Comparison of ENCODE assay signal across 17 cellular contexts in the genomic region with DNA sequence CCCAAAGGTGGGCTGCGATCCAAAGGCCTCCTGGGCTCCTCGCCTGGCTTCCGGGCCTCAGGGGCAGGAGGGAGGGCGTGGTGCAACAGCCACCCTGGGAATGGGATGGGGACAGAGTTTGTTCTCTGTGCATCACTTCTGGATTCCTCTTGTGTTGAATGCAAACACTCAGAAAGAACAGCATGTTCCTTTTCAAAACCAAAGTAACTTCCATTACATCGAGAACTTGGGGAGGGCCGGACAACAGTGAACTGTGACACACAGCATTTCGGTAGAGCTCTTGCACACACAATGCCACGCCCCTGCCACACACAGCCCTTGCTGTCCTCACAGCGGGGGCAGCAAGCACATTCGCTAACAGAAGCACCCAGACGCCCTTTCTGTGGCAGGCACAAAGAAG. TPM values are rescaled to one million over a fixed set of nuclear protein-coding genes. Genes with fewer than 3 reads are reported as not detected.
A peak's percentile ranks its signal among the peaks of the same experiment; 100 is the strongest.
DNase-seq lines count a peak whose midpoint lies in the region; ATAC-seq, FAIRE-seq and TF ChIP-seq lines count a peak whose summit lies in the region.
"Had no signal": no experiment of that assay in that cellular context is flagged by ENCODE, and none has a peak within 500 bp of the region (broad histone marks: within the 10 kb centered on the region; RNA-seq: fewer than 3 reads in every experiment).

No MANE protein-coding gene starts in this region.

- H3K4me2 ChIP-seq in HepG2 (ENCODE audit: low read depth, low read length) = no peak overlapping the region

- TF ChIP-seq CTCF in liver (IDR thresholded peaks at IDR 0.05; ENCODE audit: low read depth, low read length, missing input control) (no peak), HepG2 (CRISPR knock-in tag; IDR thresholded peaks at IDR 0.05) (no peak), osteocyte (IDR thresholded peaks at IDR 0.05) (no peak)

- ATAC-seq in HepG2 = no peak
- peak; percentile 68 for ATAC-seq in esophagus mucosa
- no peak for ATAC-seq in GM19463 (IDR thresholded peaks at IDR 0.05; ENCODE audit: unreplicated experiment)
- no peak for ATAC-seq in GM19023 (IDR thresholded peaks at IDR 0.05; ENCODE audit: unreplicated experiment)
- no peak for ATAC-seq in activated naive CD8-positive, alpha-beta T cell treated with anti-CD3 and anti-CD28 coated beads, Interleukin-2, amount 50 U/mL, for 24 hours
- ATAC-seq: activated CD4-positive, CD25-positive, alpha-beta regulatory T cell treated with anti-CD3 and anti-CD28 coated beads, Interleukin-2, amount 50 U/mL, for 24 hours; stimulated activated naive CD8-positive, alpha-beta T cell treated with anti-CD3 and anti-CD28 coated beads, Interleukin-15, Interleukin-2, amounts not matched to agents 100 U/mL and 50 U/mL, for 24 hours had no signal

- no peak for TF ChIP-seq POLR2A in HepG2 (IDR thresholded peaks at IDR 0.05; ENCODE audit: insufficient read depth in 1 of 2, low read depth in 2 of 2, low read length in 2 of 2)

- no peak for FAIRE-seq in HepG2 (lab: Jason Lieb, UNC)
- FAIRE-seq: GM18507 had no signal

- H3K27ac ChIP-seq in liver (ENCODE audit: low read depth in 1 of 2, low read length in 2 of 2) = peak overlapping the region; percentile 81 to 93
- no peak overlapping the region for H3K27ac ChIP-seq in HepG2 (ENCODE audit: extremely low read length, insufficient read depth, low read length)
- H3K27ac ChIP-seq: neutrophil, SJSA1 had no signal

- 38% methylated on average over 11 of the region's 11 CpGs for WGBS in liver
- 79% methylated on average over 11 of the region's 11 CpGs for WGBS in HepG2 (ENCODE audit: low lambda C conversion rate)

- no peaks in the 10 kb centered on the region for H3K27me3 Mint-ChIP-seq in osteocyte (ENCODE audit: unreplicated experiment)
- no peaks in the 10 kb centered on the region for H3K27me3 Mint-ChIP-seq in activated naive CD8-positive, alpha-beta T cell treated with anti-CD3 and anti-CD28 coated beads, Interleukin-2, amount 50 U/mL, for 24 hours

- TF ChIP-seq EP300 in HepG2 (IDR thresholded peaks at IDR 0.05; ENCODE audit: low read depth in 2 of 2, low read length in 2 of 2) = no peak
- TF ChIP-seq EP300 in HepG2 (CRISPR knock-in tag; IDR thresholded peaks at IDR 0.05; ENCODE audit: borderline replicate concordance) = no peak

- TF ChIP-seq RAD21 in liver (IDR thresholded peaks at IDR 0.05) = peak in 1 of 2 donors; percentile 29
- no peak for TF ChIP-seq RAD21 in HepG2 (CRISPR knock-in tag; IDR thresholded peaks at IDR 0.05)

- H3K9me3 ChIP-seq in liver (ENCODE audit: control insufficient read depth in 4 of 4, low read length in 3 of 4) (no peaks in the 10 kb centered on the region), HepG2 (ENCODE audit: low read length) (no peaks in the 10 kb centered on the region)
- H3K9me3 ChIP-seq: neutrophil, SJSA1 had no signal

- H3K4me3 ChIP-seq in liver (ENCODE audit: low read depth in 1 of 3, low read length in 3 of 3) (no peak overlapping the region), HepG2 (replicated peaks in 1 of 3; ENCODE audit: insufficient read depth in 1 of 3, low read depth in 2 of 3, low read length in 3 of 3) (no peak overlapping the region)
- H3K4me3 ChIP-seq: SJSA1 had no signal

- intact Hi-C loops in HepG2 (cut with micrococcal nuclease; ENCODE audit: unreplicated experiment) = no loop called here

- H3K79me2 ChIP-seq in HepG2 (ENCODE audit: insufficient read depth, low read length) = no peaks in the 10 kb centered on the region

- H3K36me3 Mint-ChIP-seq in osteocyte (ENCODE audit: unreplicated experiment) = peaks cover 5% of the 10 kb centered on the region
- H3K36me3 Mint-ChIP-seq in activated naive CD8-positive, alpha-beta T cell treated with anti-CD3 and anti-CD28 coated beads, Interleukin-2, amount 50 U/mL, for 24 hours (ENCODE audit: low read depth) = no peaks in the 10 kb centered on the region

- H3K27me3 ChIP-seq in liver (ENCODE audit: control insufficient read depth in 4 of 4, insufficient read depth in 4 of 4, low read length in 3 of 4) (no peaks in the 10 kb centered on the region), HepG2 (ENCODE audit: control insufficient read depth in 1 of 2, insufficient read depth in 2 of 2, low read length in 2 of 2) (no peaks in the 10 kb centered on the region)
- H3K27me3 ChIP-seq: neutrophil, SJSA1 had no signal

- in situ Hi-C loops in HepG2 (cut with HindIII; ENCODE audit: extremely low pct_ligation_motif_present, low pct_unique_long_range_greater_than_20kb) = no loop called here

- peak overlapping the region; percentile 59 for H3K27ac Mint-ChIP-seq in osteocyte (ENCODE audit: unreplicated experiment)
- H3K27ac Mint-ChIP-seq in activated naive CD8-positive, alpha-beta T cell treated with anti-CD3 and anti-CD28 coated beads, Interleukin-2, amount 50 U/mL, for 24 hours = no peak overlapping the region

- H3K4me1 Mint-ChIP-seq in osteocyte (ENCODE audit: unreplicated experiment) = peaks cover 12% of the 10 kb centered on the region
- no peaks in the 10 kb centered on the region for H3K4me1 Mint-ChIP-seq in activated naive CD8-positive, alpha-beta T cell treated with anti-CD3 and anti-CD28 coated beads, Interleukin-2, amount 50 U/mL, for 24 hours

- H3K36me3 ChIP-seq in liver (ENCODE audit: control insufficient read depth in 4 of 4, insufficient read depth in 3 of 4, low read depth in 1 of 4, low read length in 3 of 4) = no peaks in the 10 kb centered on the region
- H3K36me3 ChIP-seq in HepG2 (replicated peaks in 1 of 2; ENCODE audit: control insufficient read depth in 1 of 2, insufficient read depth in 2 of 2, low read length in 2 of 2) = no peaks in the 10 kb centered on the region
- H3K36me3 ChIP-seq: neutrophil, SJSA1 had no signal

- no peaks in the 10 kb centered on the region for H4K20me1 ChIP-seq in HepG2 (ENCODE audit: insufficient read depth, low read length)

- POLR2A ChIA-PET in HepG2 (lab: Yijun Ruan, JAX) = no interaction called here

- H3K4me1 ChIP-seq in liver (ENCODE audit: control insufficient read depth in 4 of 4, insufficient read depth in 4 of 4, low read length in 3 of 4) (peaks cover 0 to 16% (median 7%) of the 10 kb centered on the region in 4 donors), HepG2 (ENCODE audit: insufficient read depth, low read length) (peaks cover 12% of the 10 kb centered on the region)
- H3K4me1 ChIP-seq: SJSA1 had no signal

- H3K4me3 Mint-ChIP-seq in osteocyte (ENCODE audit: unreplicated experiment) = no peak overlapping the region
- H3K4me3 Mint-ChIP-seq in activated naive CD8-positive, alpha-beta T cell treated with anti-CD3 and anti-CD28 coated beads, Interleukin-2, amount 50 U/mL, for 24 hours = no peak overlapping the region

- H3K9ac ChIP-seq in liver (ENCODE audit: low read depth in 1 of 2, low read length in 2 of 2) = peak overlapping the region in 1 of 2 donors; percentile 36
- no peak overlapping the region for H3K9ac ChIP-seq in HepG2 (ENCODE audit: insufficient read depth, low read depth, low read length)

- CTCF ChIA-PET in HepG2 (lab: Yijun Ruan, JAX; ENCODE audit: low intra/inter-chr PET ratio, low total read pairs) = no interaction called here

- H2AFZ ChIP-seq in HepG2 (ENCODE audit: low read length) = no peak overlapping the region

- BruUV-seq in HepG2 (replicated peaks; lab: Mats Ljungman, UMichigan) = no TSS peak

- H3K9me3 Mint-ChIP-seq in osteocyte (ENCODE audit: unreplicated experiment) = no peaks in the 10 kb centered on the region
- no peaks in the 10 kb centered on the region for H3K9me3 Mint-ChIP-seq in activated naive CD8-positive, alpha-beta T cell treated with anti-CD3 and anti-CD28 coated beads, Interleukin-2, amount 50 U/mL, for 24 hours

- DNase-seq in HepG2 (ENCODE audit: low spot score) = no peak
- DNase-seq in osteocyte (ENCODE audit: extremely low spot score, unreplicated experiment) = no peak
- DNase-seq in activated naive CD8-positive, alpha-beta T cell treated with anti-CD3 and anti-CD28 coated beads, Interleukin-2, amount 50 U/mL, for 24 hours = no peak
- DNase-seq in NCI-H187 treated with DMSO at 0.1 percent for 48 hours (lab: John Stamatoyannopoulos, UW) = no peak
- DNase-seq: activated T-cell treated with anti-CD3 and anti-CD28 coated beads, Interleukin-2, amount 50 U/mL, for 48 hours; erythroblast; NCI-H524 treated with DMSO at 0.1 percent for 48 hours; stimulated activated CD4-positive, alpha-beta T cell treated with anti-CD3 and anti-CD28 coated beads, Interleukin-4, amount 100 ng/mL, for 24 hours; stimulated activated naive CD8-positive, alpha-beta T cell treated with anti-CD3 and anti-CD28 coated beads, Interleukin-15, Interleukin-2, amounts not matched to agents 100 U/mL and 50 U/mL, for 24 hours had no signal

TF ChIP-seq in liver, 16 proteins besides CTCF, POLR2A, EP300 and RAD21 (continues in another document):
- TF ChIP-seq SP1 (IDR thresholded peaks at IDR 0.05) (peak; percentile 75), JUND (IDR thresholded peaks at IDR 0.05) (no peak), RXRA (IDR thresholded peaks at IDR 0.05) (peak; percentile 62 to 71)

RNA-seq across cellular contexts. Expression of gene FASN, which starts 36.1 kb away (rescaled TPM):
- total RNA-seq in liver (100 to 1,000 TPM; 184 to 229 TPM), HepG2 (2016; rRNA removed; fragmentation: Illumina TruSeq; extraction: Trizol) (101 and 192 TPM in 2 replicates), esophagus mucosa (352 TPM), osteocyte (134 and 136 TPM in 2 replicates)
- polyA plus RNA-seq in liver (10 to 100 TPM; 53.1 to 75.3 TPM), HepG2 (2011; rRNA removed) (51.7 and 92.4 TPM in 2 replicates)
- 28.4 and 29.9 TPM in 2 replicates for total RNA-seq in HepG2 (2016; cell fraction: cytosol; rRNA removed; fragmentation: Illumina TruSeq; extraction: Trizol; ENCODE audit: low read depth)
- total RNA-seq in HepG2 (2016; cell fraction: insoluble cytoplasmic fraction; rRNA removed; fragmentation: Illumina TruSeq; extraction: Trizol) = 118 and 157 TPM in 2 replicates
- 63.2 and 68.3 TPM in 2 replicates for total RNA-seq in HepG2 (2016; cell fraction: membrane; rRNA removed; fragmentation: Illumina TruSeq; extraction: Trizol)
- 147 and 173 TPM in 2 replicates for total RNA-seq in HepG2 (2016; cell fraction: nucleus; rRNA removed; fragmentation: Illumina TruSeq; extraction: Trizol)
- polyA plus RNA-seq in HepG2 (2011; cell fraction: cytosol; rRNA removed) = 62.2 and 67.6 TPM in 2 replicates
- polyA plus RNA-seq in HepG2 (2011; cell fraction: nucleus; rRNA removed) = 516 and 545 TPM in 2 replicates
- polyA plus RNA-seq in HepG2 (2012) = 163 and 245 TPM in 2 replicates
- 24.8 and 25.4 TPM in 2 replicates for polyA plus RNA-seq in HepG2 (2016; cell fraction: cytosol; fragmentation: Illumina TruSeq; extraction: Trizol; ENCODE audit: low read depth)
- 209 and 303 TPM in 2 replicates for polyA plus RNA-seq in HepG2 (2016; cell fraction: insoluble cytoplasmic fraction; fragmentation: Illumina TruSeq; extraction: Trizol; ENCODE audit: low read depth)
- polyA plus RNA-seq in HepG2 (2016; cell fraction: membrane; fragmentation: Illumina TruSeq; extraction: Trizol; ENCODE audit: low read depth) = 52.3 and 61.0 TPM in 2 replicates
- polyA plus RNA-seq in HepG2 (2016; cell fraction: nucleus; fragmentation: Illumina TruSeq; extraction: Trizol; ENCODE audit: insufficient read depth, low read depth) = 501 and 529 TPM in 2 replicates
- polyA minus RNA-seq in HepG2 (2011; rRNA and poly(A)+ RNA removed; ENCODE audit: low replicate concordance) = 35.6 and 241 TPM in 2 replicates
- 226 and 344 TPM in 2 replicates for polyA minus RNA-seq in HepG2 (2011; cell fraction: cytosol; rRNA and poly(A)+ RNA removed)
- 97.7 and 151 TPM in 2 replicates for polyA minus RNA-seq in HepG2 (2011; cell fraction: nucleus; rRNA and poly(A)+ RNA removed)
